9 cellular contexts compared by ENCODE assay signal in genomic region chr5:151213803-151214613, GRCh38. TPM values are rescaled to one million over a fixed set of nuclear protein-coding genes. Genes with fewer than 3 reads are reported as not detected.
A peak's percentile ranks its signal among the peaks of the same experiment; 100 is the strongest.
DNase-seq lines count a peak whose midpoint lies in the region; ATAC-seq, FAIRE-seq and TF ChIP-seq lines count a peak whose summit lies in the region.
"Had no signal": no experiment of that assay in that cellular context is flagged by ENCODE, and none has a peak within 500 bp of the region (broad histone marks: within the 10 kb centered on the region; RNA-seq: fewer than 3 reads in every experiment).

No MANE protein-coding gene starts in this region.

- H3K4me3 ChIP-seq in fibroblast of the aortic adventitia (ENCODE audit: low read depth, low read length) (no peak overlapping the region), psoas muscle (peak overlapping the region; percentile 22), uterus (no peak overlapping the region)

- H3K4me1 ChIP-seq in psoas muscle (peaks cover 76% of the 10 kb centered on the region), uterus (no peaks in the 10 kb centered on the region)

- 19 to 47% (median 27%) methylated on average over 9 of the region's 9 CpGs for WGBS in psoas muscle, 3 donors

- peak; percentile 94 for TF ChIP-seq POLR2A in GM12892 (IDR thresholded peaks at IDR 0.05; ENCODE audit: low read depth, low read length)
- TF ChIP-seq POLR2A in uterus (IDR thresholded peaks at IDR 0.05), result no peak

- DNase-seq in GM12892 (ENCODE audit: insufficient read length) (peak; percentile 87), NCI-H460 (ENCODE audit: extremely low read depth, low read depth) (peak; percentile 28), activated T-cell treated with anti-CD3 and anti-CD28 coated beads for 24 hours (ENCODE audit: low read depth) (peak; percentile 78), fibroblast of the aortic adventitia (ENCODE audit: low read depth) (peak; percentile 71), psoas muscle (peak; percentile 77 to 89), uterus (peak; percentile 55 to 67), NCI-H1930 (lab: John Stamatoyannopoulos, UW) (no peak)

- intact Hi-C loops in psoas muscle (cut with DNase I), result no loop called here
- intact Hi-C loops in uterus (cut with DNase I; ENCODE audit: low total_unique reads), result no loop called here

- peak overlapping the region; percentile 88 for H3K27ac ChIP-seq in psoas muscle
- H3K27ac ChIP-seq in uterus, result peak overlapping the region; percentile 63 to 68
- H3K27ac ChIP-seq: VCaP had no signal

- H3K36me3 ChIP-seq in psoas muscle (ENCODE audit: insufficient read depth in 1 of 2, low read depth in 1 of 2), result no peaks in the 10 kb centered on the region
- no peaks in the 10 kb centered on the region for H3K36me3 ChIP-seq in uterus

- FAIRE-seq in GM12892 (lab: Jason Lieb, UNC), result peak; percentile 99

- TF ChIP-seq CTCF in fibroblast of the aortic adventitia (IDR thresholded peaks at IDR 0.05; ENCODE audit: insufficient read depth, low read length), result no peak
- TF ChIP-seq CTCF in psoas muscle (IDR thresholded peaks at IDR 0.05), result no peak
- TF ChIP-seq CTCF in uterus (IDR thresholded peaks at IDR 0.05), result no peak

- no peaks in the 10 kb centered on the region for H3K9me3 ChIP-seq in psoas muscle
- H3K9me3 ChIP-seq in uterus, result no peaks in the 10 kb centered on the region

- H3K27me3 ChIP-seq in psoas muscle (ENCODE audit: insufficient read depth in 3 of 3, low read length in 2 of 3), result no peaks in the 10 kb centered on the region
- no peaks in the 10 kb centered on the region for H3K27me3 ChIP-seq in uterus

- ATAC-seq in HG02588 (IDR thresholded peaks at IDR 0.05; ENCODE audit: unreplicated experiment) (peak; percentile 83), psoas muscle (peak; percentile 59 to 79 (median 78))

RNA-seq across cellular contexts. Expression of gene CCDC69, which starts 9.9 kb away (rescaled TPM):
- 41.2 TPM for polyA plus RNA-seq in GM12892 (2012; ENCODE audit: missing spikeins)
- 1.2 and 1.9 TPM in 2 replicates for total RNA-seq in NCI-H460 (2014; rRNA removed; shearing (Covaris generic))
- polyA plus RNA-seq in NCI-H460 (2014; cell fraction: nucleus; rRNA removed), result 0.26 and 1.1 TPM in 2 replicates
- total RNA-seq in fibroblast of the aortic adventitia (ENCODE audit: low replicate concordance), result 1.5 and 2.8 TPM in 2 replicates
- total RNA-seq in psoas muscle, result 10 to 100 TPM; 58.8 to 96.9 (median 65.9) TPM
- polyA plus RNA-seq in psoas muscle, result 100 to 1,000 TPM in 1 of 3 donors, 10 to 100 TPM in 2; 27.0 to 180 (median 70.7) TPM
- total RNA-seq in uterus, result 10 to 100 TPM; 19.5 to 76.2 (median 40.6) TPM

RNA-seq across cellular contexts. Expression of gene GM2A, which starts 39.0 kb away (rescaled TPM):
- polyA plus RNA-seq in GM12892 (2012; ENCODE audit: missing spikeins), result 71.5 TPM
- total RNA-seq in NCI-H460 (2014; rRNA removed; shearing (Covaris generic)), result 19.4 and 23.2 TPM in 2 replicates
- 9.5 and 12.8 TPM in 2 replicates for polyA plus RNA-seq in NCI-H460 (2014; cell fraction: nucleus; rRNA removed)
- 26.2 and 42.6 TPM in 2 replicates for total RNA-seq in fibroblast of the aortic adventitia (ENCODE audit: low replicate concordance)
- total RNA-seq in psoas muscle, result 10 to 100 TPM in 2 of 4 donors, 1 to 10 TPM in 2; 4.0 to 12.1 (median 8.0) TPM
- polyA plus RNA-seq in psoas muscle, result 10 to 100 TPM in 1 of 3 donors, 1 to 10 TPM in 2; 3.0 to 11.6 (median 6.9) TPM
- total RNA-seq in uterus, result 10 to 100 TPM; 14.7 to 33.8 (median 23.8) TPM

RNA-seq across cellular contexts. Expression of gene ANXA6, which starts 56.4 kb away (rescaled TPM):
- polyA plus RNA-seq in GM12892 (2012; ENCODE audit: missing spikeins), result 349 TPM
- total RNA-seq in NCI-H460 (2014; rRNA removed; shearing (Covaris generic)), result 26.0 and 30.6 TPM in 2 replicates
- polyA plus RNA-seq in NCI-H460 (2014; cell fraction: nucleus; rRNA removed), result 69.5 and 69.6 TPM in 2 replicates
- total RNA-seq in fibroblast of the aortic adventitia (ENCODE audit: low replicate concordance) (111 and 194 TPM in 2 replicates), psoas muscle (100 to 1,000 TPM; 133 to 234 (median 154) TPM), uterus (100 to 1,000 TPM; 131 to 346 (median 252) TPM)
- 100 to 1,000 TPM in 2 of 3 donors, 10 to 100 TPM in 1; 81.4 to 129 (median 112) TPM for polyA plus RNA-seq in psoas muscle

Comparison
In these comparisons a context has a peak if more than half of its experiments do, and no peak if none do; other contexts are left out.
1. DNase-seq: peak in GM12892 (single experiment), NCI-H460 (single experiment), activated T-cell treated with anti-CD3 and anti-CD28 coated beads for 24 hours (single experiment), fibroblast of the aortic adventitia (single experiment), psoas muscle (2 of 2) and uterus (2 of 2); none in NCI-H1930 (0 of 2).